1 cellular context compared by ENCODE assay signal in the genomic region with DNA sequence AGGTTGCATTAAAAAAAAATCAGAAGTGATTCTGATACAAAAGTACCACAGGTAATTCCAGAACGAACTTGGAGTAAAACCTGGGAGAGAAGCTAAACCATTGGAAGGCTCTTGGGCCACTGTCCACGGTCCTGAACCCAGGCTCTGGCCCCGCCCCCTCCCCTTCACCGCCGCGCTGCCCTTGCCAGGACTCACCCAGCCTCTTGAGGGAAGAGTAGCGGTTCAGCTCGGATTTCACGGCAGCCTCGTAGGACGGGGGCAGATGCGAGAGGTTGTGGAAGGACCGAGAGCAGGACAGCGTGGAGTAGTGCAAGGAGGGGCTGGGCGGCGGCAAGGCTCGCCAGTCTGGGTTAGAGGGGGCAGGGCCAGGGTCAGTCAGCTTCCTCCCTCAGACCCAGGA.
TF ChIP-seq lines count a peak whose summit lies in the region.

No MANE protein-coding gene starts in this region.

TF ChIP-seq in WTC11, 78 proteins besides CTCF, POLR2A, EP300 and RAD21 (continued from another document and continues in another):
- TF ChIP-seq, protein P1, sequence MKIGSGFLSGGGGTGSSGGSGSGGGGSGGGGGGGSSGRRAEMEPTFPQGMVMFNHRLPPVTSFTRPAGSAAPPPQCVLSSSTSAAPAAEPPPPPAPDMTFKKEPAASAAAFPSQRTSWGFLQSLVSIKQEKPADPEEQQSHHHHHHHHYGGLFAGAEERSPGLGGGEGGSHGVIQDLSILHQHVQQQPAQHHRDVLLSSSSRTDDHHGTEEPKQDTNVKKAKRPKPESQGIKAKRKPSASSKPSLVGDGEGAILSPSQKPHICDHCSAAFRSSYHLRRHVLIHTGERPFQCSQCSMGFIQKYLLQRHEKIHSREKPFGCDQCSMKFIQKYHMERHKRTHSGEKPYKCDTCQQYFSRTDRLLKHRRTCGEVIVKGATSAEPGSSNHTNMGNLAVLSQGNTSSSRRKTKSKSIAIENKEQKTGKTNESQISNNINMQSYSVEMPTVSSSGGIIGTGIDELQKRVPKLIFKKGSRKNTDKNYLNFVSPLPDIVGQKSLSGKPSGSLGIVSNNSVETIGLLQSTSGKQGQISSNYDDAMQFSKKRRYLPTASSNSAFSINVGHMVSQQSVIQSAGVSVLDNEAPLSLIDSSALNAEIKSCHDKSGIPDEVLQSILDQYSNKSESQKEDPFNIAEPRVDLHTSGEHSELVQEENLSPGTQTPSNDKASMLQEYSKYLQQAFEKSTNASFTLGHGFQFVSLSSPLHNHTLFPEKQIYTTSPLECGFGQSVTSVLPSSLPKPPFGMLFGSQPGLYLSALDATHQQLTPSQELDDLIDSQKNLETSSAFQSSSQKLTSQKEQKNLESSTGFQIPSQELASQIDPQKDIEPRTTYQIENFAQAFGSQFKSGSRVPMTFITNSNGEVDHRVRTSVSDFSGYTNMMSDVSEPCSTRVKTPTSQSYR (CRISPR knock-in tag; IDR thresholded peaks at IDR 0.05): peak; percentile 83
- TF ChIP-seq ELF4 (CRISPR knock-in tag; IDR thresholded peaks at IDR 0.05; ENCODE audit: low read depth) (no peak), NFE2L1 (CRISPR knock-in tag; IDR thresholded peaks at IDR 0.05) (peak; percentile 86; the same call in 1 of the 2 replicates), ZNF396 (CRISPR knock-in tag; IDR thresholded peaks at IDR 0.05; ENCODE audit: borderline replicate concordance) (no peak), TP53 (CRISPR knock-in tag; IDR thresholded peaks at IDR 0.05) (peak; percentile 77; the same call in 1 of the 2 replicates), MXD4 (CRISPR knock-in tag; IDR thresholded peaks at IDR 0.05; ENCODE audit: borderline replicate concordance) (no peak), SP1 (CRISPR knock-in tag; conservative IDR thresholded peaks at IDR 0.05) (peak; percentile 83), CREB1 (CRISPR knock-in tag; IDR thresholded peaks at IDR 0.05) (0 out of 2 replicates have a peak, but pooled peaks have one; percentile 35), SOX15 (CRISPR knock-in tag; IDR thresholded peaks at IDR 0.05) (no peak), FOXP1 (CRISPR knock-in tag; IDR thresholded peaks at IDR 0.05; ENCODE audit: borderline replicate concordance) (peak; percentile 82; the same call in 1 of the 2 replicates), OVOL2 (CRISPR knock-in tag; IDR thresholded peaks at IDR 0.05; ENCODE audit: borderline replicate concordance) (no peak), ZNF138 (CRISPR knock-in tag; conservative IDR thresholded peaks at IDR 0.05) (no peak), ZNF121 (CRISPR knock-in tag; IDR thresholded peaks at IDR 0.05) (peak; percentile 40; the same call in 1 of the 2 replicates), FOXJ3 (CRISPR knock-in tag; IDR thresholded peaks at IDR 0.05; ENCODE audit: borderline replicate concordance) (no peak), GABPB1 (CRISPR knock-in tag; IDR thresholded peaks at IDR 0.05) (no peak), PRRX2 (CRISPR knock-in tag; IDR thresholded peaks at IDR 0.05) (no peak), MYBL2 (CRISPR knock-in tag; IDR thresholded peaks at IDR 0.05) (peak; percentile 59; the same call in 1 of the 2 replicates), RORB (CRISPR knock-in tag; IDR thresholded peaks at IDR 0.05) (no peak), NFATC4 (CRISPR knock-in tag; IDR thresholded peaks at IDR 0.05) (no peak), FOXK1 (CRISPR knock-in tag; IDR thresholded peaks at IDR 0.05) (peak; percentile 81)
- TF ChIP-seq, protein P2, sequence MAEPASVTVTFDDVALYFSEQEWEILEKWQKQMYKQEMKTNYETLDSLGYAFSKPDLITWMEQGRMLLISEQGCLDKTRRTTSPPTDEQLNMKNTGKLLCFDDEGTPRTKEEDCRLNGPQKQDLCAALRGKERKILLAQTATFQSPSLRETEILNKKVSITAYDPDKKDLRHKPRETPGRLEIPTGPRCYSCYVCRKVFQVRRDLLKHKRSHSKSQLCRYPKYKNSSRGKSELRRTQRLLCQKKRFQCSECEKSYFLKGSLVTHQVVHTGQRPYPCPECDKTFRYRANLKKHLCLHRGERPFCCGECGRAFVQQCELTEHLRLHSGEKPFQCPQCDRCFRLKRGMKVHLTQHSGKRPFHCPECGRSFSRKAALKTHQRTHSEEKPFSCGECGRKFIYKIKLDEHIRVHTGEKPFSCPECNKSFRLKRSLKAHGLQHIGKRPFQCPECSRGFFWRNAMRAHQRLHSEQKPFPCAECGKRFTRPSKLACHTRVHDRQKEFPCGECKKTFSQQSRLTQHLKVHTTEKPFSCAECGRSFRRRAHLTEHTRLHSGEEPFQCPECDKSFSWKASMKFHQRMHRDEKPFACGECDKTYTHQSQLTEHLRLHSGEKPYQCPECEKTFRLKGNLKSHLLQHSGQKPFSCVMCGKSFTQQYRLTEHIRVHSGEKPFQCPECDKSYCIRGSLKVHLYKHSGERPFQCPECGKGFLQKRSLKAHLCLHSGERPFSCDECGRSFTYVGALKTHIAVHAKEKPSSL (CRISPR knock-in tag; conservative IDR thresholded peaks at IDR 0.05): no peak
- TF ChIP-seq, protein P3, sequence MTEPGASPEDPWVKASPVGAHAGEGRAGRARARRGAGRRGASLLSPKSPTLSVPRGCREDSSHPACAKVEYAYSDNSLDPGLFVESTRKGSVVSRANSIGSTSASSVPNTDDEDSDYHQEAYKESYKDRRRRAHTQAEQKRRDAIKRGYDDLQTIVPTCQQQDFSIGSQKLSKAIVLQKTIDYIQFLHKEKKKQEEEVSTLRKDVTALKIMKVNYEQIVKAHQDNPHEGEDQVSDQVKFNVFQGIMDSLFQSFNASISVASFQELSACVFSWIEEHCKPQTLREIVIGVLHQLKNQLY (CRISPR knock-in tag; IDR thresholded peaks at IDR 0.05): no peak
- TF ChIP-seq, protein P4, sequence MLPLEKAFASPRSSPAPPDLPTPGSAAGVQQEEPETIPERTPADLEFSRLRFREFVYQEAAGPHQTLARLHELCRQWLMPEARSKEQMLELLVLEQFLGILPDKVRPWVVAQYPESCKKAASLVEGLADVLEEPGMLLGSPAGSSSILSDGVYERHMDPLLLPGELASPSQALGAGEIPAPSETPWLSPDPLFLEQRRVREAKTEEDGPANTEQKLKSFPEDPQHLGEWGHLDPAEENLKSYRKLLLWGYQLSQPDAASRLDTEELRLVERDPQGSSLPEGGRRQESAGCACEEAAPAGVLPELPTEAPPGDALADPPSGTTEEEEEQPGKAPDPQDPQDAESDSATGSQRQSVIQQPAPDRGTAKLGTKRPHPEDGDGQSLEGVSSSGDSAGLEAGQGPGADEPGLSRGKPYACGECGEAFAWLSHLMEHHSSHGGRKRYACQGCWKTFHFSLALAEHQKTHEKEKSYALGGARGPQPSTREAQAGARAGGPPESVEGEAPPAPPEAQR (CRISPR knock-in tag; IDR thresholded peaks at IDR 0.05): 0 out of 2 replicates have a peak, but pooled peaks have one; percentile 13
- TF ChIP-seq, protein P5, sequence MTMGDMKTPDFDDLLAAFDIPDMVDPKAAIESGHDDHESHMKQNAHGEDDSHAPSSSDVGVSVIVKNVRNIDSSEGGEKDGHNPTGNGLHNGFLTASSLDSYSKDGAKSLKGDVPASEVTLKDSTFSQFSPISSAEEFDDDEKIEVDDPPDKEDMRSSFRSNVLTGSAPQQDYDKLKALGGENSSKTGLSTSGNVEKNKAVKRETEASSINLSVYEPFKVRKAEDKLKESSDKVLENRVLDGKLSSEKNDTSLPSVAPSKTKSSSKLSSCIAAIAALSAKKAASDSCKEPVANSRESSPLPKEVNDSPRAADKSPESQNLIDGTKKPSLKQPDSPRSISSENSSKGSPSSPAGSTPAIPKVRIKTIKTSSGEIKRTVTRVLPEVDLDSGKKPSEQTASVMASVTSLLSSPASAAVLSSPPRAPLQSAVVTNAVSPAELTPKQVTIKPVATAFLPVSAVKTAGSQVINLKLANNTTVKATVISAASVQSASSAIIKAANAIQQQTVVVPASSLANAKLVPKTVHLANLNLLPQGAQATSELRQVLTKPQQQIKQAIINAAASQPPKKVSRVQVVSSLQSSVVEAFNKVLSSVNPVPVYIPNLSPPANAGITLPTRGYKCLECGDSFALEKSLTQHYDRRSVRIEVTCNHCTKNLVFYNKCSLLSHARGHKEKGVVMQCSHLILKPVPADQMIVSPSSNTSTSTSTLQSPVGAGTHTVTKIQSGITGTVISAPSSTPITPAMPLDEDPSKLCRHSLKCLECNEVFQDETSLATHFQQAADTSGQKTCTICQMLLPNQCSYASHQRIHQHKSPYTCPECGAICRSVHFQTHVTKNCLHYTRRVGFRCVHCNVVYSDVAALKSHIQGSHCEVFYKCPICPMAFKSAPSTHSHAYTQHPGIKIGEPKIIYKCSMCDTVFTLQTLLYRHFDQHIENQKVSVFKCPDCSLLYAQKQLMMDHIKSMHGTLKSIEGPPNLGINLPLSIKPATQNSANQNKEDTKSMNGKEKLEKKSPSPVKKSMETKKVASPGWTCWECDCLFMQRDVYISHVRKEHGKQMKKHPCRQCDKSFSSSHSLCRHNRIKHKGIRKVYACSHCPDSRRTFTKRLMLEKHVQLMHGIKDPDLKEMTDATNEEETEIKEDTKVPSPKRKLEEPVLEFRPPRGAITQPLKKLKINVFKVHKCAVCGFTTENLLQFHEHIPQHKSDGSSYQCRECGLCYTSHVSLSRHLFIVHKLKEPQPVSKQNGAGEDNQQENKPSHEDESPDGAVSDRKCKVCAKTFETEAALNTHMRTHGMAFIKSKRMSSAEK (CRISPR knock-in tag; IDR thresholded peaks at IDR 0.05; ENCODE audit: borderline replicate concordance): no peak
- TF ChIP-seq, protein P6, sequence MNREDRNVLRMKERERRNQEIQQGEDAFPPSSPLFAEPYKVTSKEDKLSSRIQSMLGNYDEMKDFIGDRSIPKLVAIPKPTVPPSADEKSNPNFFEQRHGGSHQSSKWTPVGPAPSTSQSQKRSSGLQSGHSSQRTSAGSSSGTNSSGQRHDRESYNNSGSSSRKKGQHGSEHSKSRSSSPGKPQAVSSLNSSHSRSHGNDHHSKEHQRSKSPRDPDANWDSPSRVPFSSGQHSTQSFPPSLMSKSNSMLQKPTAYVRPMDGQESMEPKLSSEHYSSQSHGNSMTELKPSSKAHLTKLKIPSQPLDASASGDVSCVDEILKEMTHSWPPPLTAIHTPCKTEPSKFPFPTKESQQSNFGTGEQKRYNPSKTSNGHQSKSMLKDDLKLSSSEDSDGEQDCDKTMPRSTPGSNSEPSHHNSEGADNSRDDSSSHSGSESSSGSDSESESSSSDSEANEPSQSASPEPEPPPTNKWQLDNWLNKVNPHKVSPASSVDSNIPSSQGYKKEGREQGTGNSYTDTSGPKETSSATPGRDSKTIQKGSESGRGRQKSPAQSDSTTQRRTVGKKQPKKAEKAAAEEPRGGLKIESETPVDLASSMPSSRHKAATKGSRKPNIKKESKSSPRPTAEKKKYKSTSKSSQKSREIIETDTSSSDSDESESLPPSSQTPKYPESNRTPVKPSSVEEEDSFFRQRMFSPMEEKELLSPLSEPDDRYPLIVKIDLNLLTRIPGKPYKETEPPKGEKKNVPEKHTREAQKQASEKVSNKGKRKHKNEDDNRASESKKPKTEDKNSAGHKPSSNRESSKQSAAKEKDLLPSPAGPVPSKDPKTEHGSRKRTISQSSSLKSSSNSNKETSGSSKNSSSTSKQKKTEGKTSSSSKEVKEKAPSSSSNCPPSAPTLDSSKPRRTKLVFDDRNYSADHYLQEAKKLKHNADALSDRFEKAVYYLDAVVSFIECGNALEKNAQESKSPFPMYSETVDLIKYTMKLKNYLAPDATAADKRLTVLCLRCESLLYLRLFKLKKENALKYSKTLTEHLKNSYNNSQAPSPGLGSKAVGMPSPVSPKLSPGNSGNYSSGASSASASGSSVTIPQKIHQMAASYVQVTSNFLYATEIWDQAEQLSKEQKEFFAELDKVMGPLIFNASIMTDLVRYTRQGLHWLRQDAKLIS (CRISPR knock-in tag; IDR thresholded peaks at IDR 0.05; ENCODE audit: borderline replicate concordance): no peak
- TF ChIP-seq, protein P7, sequence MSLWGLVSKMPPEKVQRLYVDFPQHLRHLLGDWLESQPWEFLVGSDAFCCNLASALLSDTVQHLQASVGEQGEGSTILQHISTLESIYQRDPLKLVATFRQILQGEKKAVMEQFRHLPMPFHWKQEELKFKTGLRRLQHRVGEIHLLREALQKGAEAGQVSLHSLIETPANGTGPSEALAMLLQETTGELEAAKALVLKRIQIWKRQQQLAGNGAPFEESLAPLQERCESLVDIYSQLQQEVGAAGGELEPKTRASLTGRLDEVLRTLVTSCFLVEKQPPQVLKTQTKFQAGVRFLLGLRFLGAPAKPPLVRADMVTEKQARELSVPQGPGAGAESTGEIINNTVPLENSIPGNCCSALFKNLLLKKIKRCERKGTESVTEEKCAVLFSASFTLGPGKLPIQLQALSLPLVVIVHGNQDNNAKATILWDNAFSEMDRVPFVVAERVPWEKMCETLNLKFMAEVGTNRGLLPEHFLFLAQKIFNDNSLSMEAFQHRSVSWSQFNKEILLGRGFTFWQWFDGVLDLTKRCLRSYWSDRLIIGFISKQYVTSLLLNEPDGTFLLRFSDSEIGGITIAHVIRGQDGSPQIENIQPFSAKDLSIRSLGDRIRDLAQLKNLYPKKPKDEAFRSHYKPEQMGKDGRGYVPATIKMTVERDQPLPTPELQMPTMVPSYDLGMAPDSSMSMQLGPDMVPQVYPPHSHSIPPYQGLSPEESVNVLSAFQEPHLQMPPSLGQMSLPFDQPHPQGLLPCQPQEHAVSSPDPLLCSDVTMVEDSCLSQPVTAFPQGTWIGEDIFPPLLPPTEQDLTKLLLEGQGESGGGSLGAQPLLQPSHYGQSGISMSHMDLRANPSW (CRISPR knock-in tag; conservative IDR thresholded peaks at IDR 0.05; ENCODE audit: low read depth): no peak
- TF ChIP-seq, protein P8, sequence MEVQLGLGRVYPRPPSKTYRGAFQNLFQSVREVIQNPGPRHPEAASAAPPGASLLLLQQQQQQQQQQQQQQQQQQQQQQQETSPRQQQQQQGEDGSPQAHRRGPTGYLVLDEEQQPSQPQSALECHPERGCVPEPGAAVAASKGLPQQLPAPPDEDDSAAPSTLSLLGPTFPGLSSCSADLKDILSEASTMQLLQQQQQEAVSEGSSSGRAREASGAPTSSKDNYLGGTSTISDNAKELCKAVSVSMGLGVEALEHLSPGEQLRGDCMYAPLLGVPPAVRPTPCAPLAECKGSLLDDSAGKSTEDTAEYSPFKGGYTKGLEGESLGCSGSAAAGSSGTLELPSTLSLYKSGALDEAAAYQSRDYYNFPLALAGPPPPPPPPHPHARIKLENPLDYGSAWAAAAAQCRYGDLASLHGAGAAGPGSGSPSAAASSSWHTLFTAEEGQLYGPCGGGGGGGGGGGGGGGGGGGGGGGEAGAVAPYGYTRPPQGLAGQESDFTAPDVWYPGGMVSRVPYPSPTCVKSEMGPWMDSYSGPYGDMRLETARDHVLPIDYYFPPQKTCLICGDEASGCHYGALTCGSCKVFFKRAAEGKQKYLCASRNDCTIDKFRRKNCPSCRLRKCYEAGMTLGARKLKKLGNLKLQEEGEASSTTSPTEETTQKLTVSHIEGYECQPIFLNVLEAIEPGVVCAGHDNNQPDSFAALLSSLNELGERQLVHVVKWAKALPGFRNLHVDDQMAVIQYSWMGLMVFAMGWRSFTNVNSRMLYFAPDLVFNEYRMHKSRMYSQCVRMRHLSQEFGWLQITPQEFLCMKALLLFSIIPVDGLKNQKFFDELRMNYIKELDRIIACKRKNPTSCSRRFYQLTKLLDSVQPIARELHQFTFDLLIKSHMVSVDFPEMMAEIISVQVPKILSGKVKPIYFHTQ (CRISPR knock-in tag; IDR thresholded peaks at IDR 0.05): no peak
- TF ChIP-seq, protein P9, sequence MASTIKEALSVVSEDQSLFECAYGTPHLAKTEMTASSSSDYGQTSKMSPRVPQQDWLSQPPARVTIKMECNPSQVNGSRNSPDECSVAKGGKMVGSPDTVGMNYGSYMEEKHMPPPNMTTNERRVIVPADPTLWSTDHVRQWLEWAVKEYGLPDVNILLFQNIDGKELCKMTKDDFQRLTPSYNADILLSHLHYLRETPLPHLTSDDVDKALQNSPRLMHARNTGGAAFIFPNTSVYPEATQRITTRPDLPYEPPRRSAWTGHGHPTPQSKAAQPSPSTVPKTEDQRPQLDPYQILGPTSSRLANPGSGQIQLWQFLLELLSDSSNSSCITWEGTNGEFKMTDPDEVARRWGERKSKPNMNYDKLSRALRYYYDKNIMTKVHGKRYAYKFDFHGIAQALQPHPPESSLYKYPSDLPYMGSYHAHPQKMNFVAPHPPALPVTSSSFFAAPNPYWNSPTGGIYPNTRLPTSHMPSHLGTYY (CRISPR knock-in tag; IDR thresholded peaks at IDR 0.05): no peak
